In genomic region chr4:154634058-154634457, GRCh38 we compare ENCODE assay signal across 14 cellular contexts.
"Had no signal": no experiment of that assay in that cellular context is flagged by ENCODE, and none has a peak within 500 bp of the region (broad histone marks: within the 10 kb centered on the region; RNA-seq: fewer than 3 reads in every experiment).

No MANE protein-coding gene starts in this region.

- H3K36me3 ChIP-seq: brain microvascular endothelial cell had no signal

- ATAC-seq: activated naive CD4-positive, alpha-beta T cell treated with anti-CD3 and anti-CD28 coated beads, Interleukin-2, amount 50 U/mL, for 72 hours; stimulated activated naive CD8-positive, alpha-beta T cell treated with anti-CD3 and anti-CD28 coated beads, Interleukin-15, Interleukin-2, amounts not matched to agents 100 U/mL and 50 U/mL, for 24 hours had no signal

- H3K27me3 ChIP-seq: brain microvascular endothelial cell had no signal

- H3K27ac ChIP-seq: brain microvascular endothelial cell had no signal

- DNase-seq: activated CD4-positive, alpha-beta T cell treated with anti-CD3 and anti-CD28 coated beads, Interleukin-2, amount 50 U/mL, for 1 hour; activated CD4-positive, CD25-positive, alpha-beta regulatory T cell; activated T-cell treated with anti-CD3 and anti-CD28 coated beads for 4 hours; amniotic stem cell; brain microvascular endothelial cell; cerebellar nuclear complex; dermis blood vessel endothelial cell; endodermal cell; erythroblast; hippocampal formation; stimulated activated CD4-positive, alpha-beta T cell treated with anti-CD3 and anti-CD28 coated beads, Interleukin-4, amount 100 ng/mL, for 1 hour; stimulated activated CD8-positive, alpha-beta memory T cell treated with anti-CD3 and anti-CD28 coated beads, Interleukin-4, amount 100 ng/mL, for 48 hours; stimulated activated naive CD8-positive, alpha-beta T cell treated with anti-CD3 and anti-CD28 coated beads, Interleukin-15, Interleukin-2, amounts not matched to agents 100 U/mL and 50 U/mL, for 24 hours had no signal
